Comparison of ENCODE assay signal across 8 cellular contexts in the genomic region with DNA sequence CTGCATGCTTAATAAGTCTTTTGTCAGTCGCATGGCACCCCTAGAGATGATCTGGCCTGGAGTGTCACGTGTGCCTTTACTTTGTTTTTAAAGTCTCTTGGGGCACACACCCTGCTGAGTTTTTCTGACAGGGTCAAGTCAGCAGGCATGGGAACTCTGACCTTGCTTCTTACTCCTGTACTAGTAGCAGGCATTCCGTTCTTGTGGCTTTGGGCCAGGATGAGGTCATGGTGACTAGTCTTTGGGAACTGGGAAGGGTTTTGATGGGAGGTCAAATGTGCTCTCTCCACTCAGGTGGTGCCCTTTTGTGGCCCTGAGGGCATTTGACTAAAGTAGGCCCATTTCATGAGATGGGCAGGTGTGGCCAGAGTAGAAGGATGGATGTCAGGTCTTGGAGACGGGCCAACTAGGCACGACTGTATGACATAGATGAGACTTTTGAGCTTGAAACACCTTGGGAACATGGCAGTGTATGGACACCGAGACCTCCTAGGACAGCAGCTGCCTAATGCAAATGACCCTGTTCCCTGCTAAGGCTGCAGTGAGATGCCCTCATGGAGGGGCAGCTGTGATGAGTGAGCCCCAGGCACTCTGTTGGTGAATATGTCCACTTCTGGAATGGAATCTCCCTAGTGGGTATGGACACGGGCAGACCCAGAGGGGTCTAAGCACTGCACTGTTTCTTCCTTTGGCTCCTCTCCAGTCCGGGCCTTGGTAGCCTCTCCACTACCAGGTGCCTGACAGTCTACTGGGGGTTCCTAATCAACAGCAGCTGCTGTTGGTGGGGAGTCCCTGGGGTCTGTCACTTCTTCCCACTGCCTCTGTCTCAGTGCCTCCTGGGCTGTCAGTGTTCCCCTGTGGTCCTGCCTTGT. TPM values are rescaled to one million over a fixed set of nuclear protein-coding genes. Genes with fewer than 3 reads are reported as not detected.
DNase-seq lines count a peak whose midpoint lies in the region; FAIRE-seq and TF ChIP-seq lines count a peak whose summit lies in the region.

No MANE protein-coding gene starts in this region.

- no peaks in the 10 kb centered on the region for H3K9me3 ChIP-seq in smooth muscle cell (replicated peaks; ENCODE audit: low read depth)
- H3K9me3 ChIP-seq in CD8-positive, alpha-beta memory T cell (ENCODE audit: low read length): no peaks in the 10 kb centered on the region

- POLR2A ChIA-PET in CD8-positive, alpha-beta memory T cell (lab: Charles Lee): no interaction called here

- DNase-seq in H54 (ENCODE audit: insufficient read length, low spot score) (peak; percentile 83), RKO (ENCODE audit: low spot score) (peak; percentile 96), globus pallidus (ENCODE audit: low spot score) (peak; percentile 26), smooth muscle cell (lab: John Stamatoyannopoulos, UW; ENCODE audit: unreplicated experiment) (no peak), SW480 (ENCODE audit: low spot score) (no peak), D721Med (ENCODE audit: insufficient read length, low spot score) (no peak)
- DNase-seq in CD8-positive, alpha-beta memory T cell: no peak
- no peak for DNase-seq in NK-92 treated with Interleukin-12 subunit alpha and Interleukin-12 subunit beta, amount 100 ng/mL, for 24 hours (lab: John Stamatoyannopoulos, UW)

- TF ChIP-seq CTCF in smooth muscle cell (IDR thresholded peaks at IDR 0.05; ENCODE audit: borderline replicate concordance, insufficient read depth, poor library complexity, severe bottlenecking): peak; percentile 10
- TF ChIP-seq CTCF in D721Med (IDR thresholded peaks at IDR 0.05; ENCODE audit: insufficient read depth, missing control alignments): no peak

- H3K9ac ChIP-seq in smooth muscle cell (ENCODE audit: low read depth): no peak overlapping the region

- no peaks in the 10 kb centered on the region for H3K9me3 Mint-ChIP-seq in CD8-positive, alpha-beta memory T cell

- peaks cover 29% of the 10 kb centered on the region for H4K20me1 ChIP-seq in smooth muscle cell (ENCODE audit: low read depth)

- no peak overlapping the region for H3K4me3 Mint-ChIP-seq in CD8-positive, alpha-beta memory T cell

- H3K4me1 Mint-ChIP-seq in CD8-positive, alpha-beta memory T cell: peaks cover 0 to 6% (median 5%) of the 10 kb centered on the region in 3 donors

- H3K4me1 ChIP-seq in smooth muscle cell (ENCODE audit: low read depth): no peaks in the 10 kb centered on the region
- H3K4me1 ChIP-seq in CD8-positive, alpha-beta memory T cell (ENCODE audit: insufficient read depth, low read length): no peaks in the 10 kb centered on the region

- FAIRE-seq in H54 (lab: Jason Lieb, UNC) (peak; percentile 91), D721Med (lab: Jason Lieb, UNC) (no peak)

- peak overlapping the region in 4 of 8 donors; percentile 17 to 76 (median 34) for H3K27ac Mint-ChIP-seq in CD8-positive, alpha-beta memory T cell

- H3F3A ChIP-seq in smooth muscle cell (ENCODE audit: low read depth): no peaks in the 10 kb centered on the region

- no peak overlapping the region for H3K4me3 ChIP-seq in smooth muscle cell
- H3K4me3 ChIP-seq in CD8-positive, alpha-beta memory T cell (ENCODE audit: low read length): no peak overlapping the region

- H3K36me3 Mint-ChIP-seq in CD8-positive, alpha-beta memory T cell: peaks cover 6 to 89% (median 41%) of the 10 kb centered on the region in 3 donors

- H3K4me2 ChIP-seq in smooth muscle cell: no peak overlapping the region

- TF ChIP-seq POLR2A in H54 (IDR thresholded peaks at IDR 0.05; ENCODE audit: low read depth, low read length): no peak

- H2AFZ ChIP-seq in smooth muscle cell (ENCODE audit: low read depth): no peak overlapping the region

- H3K79me2 ChIP-seq in smooth muscle cell (ENCODE audit: low read depth): no peaks in the 10 kb centered on the region

- H3K27ac ChIP-seq in smooth muscle cell (ENCODE audit: low read depth): no peak overlapping the region
- no peak overlapping the region for H3K27ac ChIP-seq in CD8-positive, alpha-beta memory T cell (ENCODE audit: low read depth, low read length)

- CTCF ChIA-PET in CD8-positive, alpha-beta memory T cell (lab: Charles Lee): no interaction called here

- no peaks in the 10 kb centered on the region for H3K27me3 Mint-ChIP-seq in CD8-positive, alpha-beta memory T cell

- 88% methylated on average over 8 of the region's 8 CpGs for WGBS in smooth muscle cell (ENCODE audit: low lambda C conversion rate)

- no peaks in the 10 kb centered on the region for H3K27me3 ChIP-seq in smooth muscle cell (ENCODE audit: low read depth)
- H3K27me3 ChIP-seq in CD8-positive, alpha-beta memory T cell (ENCODE audit: insufficient read depth, low read length, poor library complexity, severe bottlenecking): no peaks in the 10 kb centered on the region

- peaks cover 15% of the 10 kb centered on the region for H3K36me3 ChIP-seq in smooth muscle cell (ENCODE audit: low read depth)
- peaks cover 37% of the 10 kb centered on the region for H3K36me3 ChIP-seq in CD8-positive, alpha-beta memory T cell (ENCODE audit: insufficient read depth, low read length)

RNA-seq across cellular contexts. Expression of gene SRPRB, which starts 16.4 kb away (rescaled TPM):
- total RNA-seq in smooth muscle cell: 59.3 and 60.6 TPM in 2 replicates
- 78.9 and 98.3 TPM in 2 replicates for polyA plus RNA-seq in smooth muscle cell
- 100 to 1,000 TPM; 128 to 129 TPM for total RNA-seq in CD8-positive, alpha-beta memory T cell
- 60.0 TPM for polyA plus RNA-seq in CD8-positive, alpha-beta memory T cell

Comparison
In these comparisons a context has a peak if more than half of its experiments do, and no peak if none do; other contexts are left out.
1. DNase-seq: peak in H54 (single experiment), RKO (single experiment) and globus pallidus (single experiment); none in smooth muscle cell (single experiment), SW480 (single experiment), D721Med (single experiment), CD8-positive, alpha-beta memory T cell (0 of 5) and NK-92 treated with Interleukin-12 subunit alpha and Interleukin-12 subunit beta, amount 100 ng/mL, for 24 hours (single experiment).